Comparison of ENCODE assay signal across 2 cellular contexts in the genomic region with DNA sequence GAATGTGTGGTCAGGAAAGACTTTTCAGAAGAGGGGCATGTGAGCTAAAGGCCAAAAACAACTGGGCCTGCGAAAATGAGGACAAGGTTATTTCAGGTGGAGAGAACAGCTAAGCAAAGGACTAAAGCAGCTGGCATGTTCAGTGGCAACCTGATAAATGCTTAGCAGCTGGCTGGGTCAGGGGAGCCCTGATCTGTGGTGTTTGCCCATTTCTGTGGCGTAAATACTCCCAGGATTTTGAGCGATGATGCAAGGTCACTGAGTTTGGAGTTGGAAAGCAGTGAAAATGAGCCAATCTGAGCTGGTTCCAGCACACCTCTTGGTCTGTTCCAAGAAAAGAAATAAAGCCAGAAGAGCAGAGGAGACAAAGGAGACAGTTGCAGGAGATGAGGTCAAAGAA.
TF ChIP-seq lines count a peak whose summit lies in the region.

No MANE protein-coding gene starts in this region.

TF ChIP-seq in GM23338, 12 proteins besides CTCF, POLR2A, EP300 and RAD21:
- TF ChIP-seq STAT1 (IDR thresholded peaks at IDR 0.05; ENCODE audit: unreplicated experiment) (no peak), ZNF331 (CRISPR knock-in tag; IDR thresholded peaks at IDR 0.05; ENCODE audit: low read depth) (no peak), JUNB (IDR thresholded peaks at IDR 0.05; ENCODE audit: unreplicated experiment) (no peak), POLR2AphosphoS5 (IDR thresholded peaks at IDR 0.05; ENCODE audit: low read depth) (no peak), CREB1 (CRISPR knock-in tag; IDR thresholded peaks at IDR 0.05; ENCODE audit: low read depth) (no peak), NANOG (IDR thresholded peaks at IDR 0.05; ENCODE audit: borderline replicate concordance) (no peak), EZH2 (IDR thresholded peaks at IDR 0.05; ENCODE audit: low read depth, unreplicated experiment) (no peak)
- TF ChIP-seq, protein P1, sequence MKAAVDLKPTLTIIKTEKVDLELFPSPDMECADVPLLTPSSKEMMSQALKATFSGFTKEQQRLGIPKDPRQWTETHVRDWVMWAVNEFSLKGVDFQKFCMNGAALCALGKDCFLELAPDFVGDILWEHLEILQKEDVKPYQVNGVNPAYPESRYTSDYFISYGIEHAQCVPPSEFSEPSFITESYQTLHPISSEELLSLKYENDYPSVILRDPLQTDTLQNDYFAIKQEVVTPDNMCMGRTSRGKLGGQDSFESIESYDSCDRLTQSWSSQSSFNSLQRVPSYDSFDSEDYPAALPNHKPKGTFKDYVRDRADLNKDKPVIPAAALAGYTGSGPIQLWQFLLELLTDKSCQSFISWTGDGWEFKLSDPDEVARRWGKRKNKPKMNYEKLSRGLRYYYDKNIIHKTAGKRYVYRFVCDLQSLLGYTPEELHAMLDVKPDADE (IDR thresholded peaks at IDR 0.05), result no peak

TF ChIP-seq in H1, 55 proteins besides CTCF, POLR2A, EP300 and RAD21:
- TF ChIP-seq SRF (IDR thresholded peaks at IDR 0.05; ENCODE audit: low read depth, low read length), result no peak
- no peak for TF ChIP-seq SIRT6 (IDR thresholded peaks at IDR 0.05; ENCODE audit: low read length)
- no peak for TF ChIP-seq SUZ12 (IDR thresholded peaks at IDR 0.05; ENCODE audit: low read length)
- no peak for TF ChIP-seq JUN (IDR thresholded peaks at IDR 0.05; ENCODE audit: low read depth, low read length)
- TF ChIP-seq BACH1 (IDR thresholded peaks at IDR 0.05; ENCODE audit: low read length), result no peak
- no peak for TF ChIP-seq RFX5 (IDR thresholded peaks at IDR 0.05; ENCODE audit: borderline replicate concordance, low read depth, low read length)
- TF ChIP-seq TAF7 (optimal IDR thresholded peaks at IDR 0.05; ENCODE audit: borderline replicate concordance, low read depth, low read length), result no peak
- TF ChIP-seq, protein P2, sequence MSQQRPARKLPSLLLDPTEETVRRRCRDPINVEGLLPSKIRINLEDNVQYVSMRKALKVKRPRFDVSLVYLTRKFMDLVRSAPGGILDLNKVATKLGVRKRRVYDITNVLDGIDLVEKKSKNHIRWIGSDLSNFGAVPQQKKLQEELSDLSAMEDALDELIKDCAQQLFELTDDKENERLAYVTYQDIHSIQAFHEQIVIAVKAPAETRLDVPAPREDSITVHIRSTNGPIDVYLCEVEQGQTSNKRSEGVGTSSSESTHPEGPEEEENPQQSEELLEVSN (IDR thresholded peaks at IDR 0.05), result no peak
- TF ChIP-seq, protein P3, sequence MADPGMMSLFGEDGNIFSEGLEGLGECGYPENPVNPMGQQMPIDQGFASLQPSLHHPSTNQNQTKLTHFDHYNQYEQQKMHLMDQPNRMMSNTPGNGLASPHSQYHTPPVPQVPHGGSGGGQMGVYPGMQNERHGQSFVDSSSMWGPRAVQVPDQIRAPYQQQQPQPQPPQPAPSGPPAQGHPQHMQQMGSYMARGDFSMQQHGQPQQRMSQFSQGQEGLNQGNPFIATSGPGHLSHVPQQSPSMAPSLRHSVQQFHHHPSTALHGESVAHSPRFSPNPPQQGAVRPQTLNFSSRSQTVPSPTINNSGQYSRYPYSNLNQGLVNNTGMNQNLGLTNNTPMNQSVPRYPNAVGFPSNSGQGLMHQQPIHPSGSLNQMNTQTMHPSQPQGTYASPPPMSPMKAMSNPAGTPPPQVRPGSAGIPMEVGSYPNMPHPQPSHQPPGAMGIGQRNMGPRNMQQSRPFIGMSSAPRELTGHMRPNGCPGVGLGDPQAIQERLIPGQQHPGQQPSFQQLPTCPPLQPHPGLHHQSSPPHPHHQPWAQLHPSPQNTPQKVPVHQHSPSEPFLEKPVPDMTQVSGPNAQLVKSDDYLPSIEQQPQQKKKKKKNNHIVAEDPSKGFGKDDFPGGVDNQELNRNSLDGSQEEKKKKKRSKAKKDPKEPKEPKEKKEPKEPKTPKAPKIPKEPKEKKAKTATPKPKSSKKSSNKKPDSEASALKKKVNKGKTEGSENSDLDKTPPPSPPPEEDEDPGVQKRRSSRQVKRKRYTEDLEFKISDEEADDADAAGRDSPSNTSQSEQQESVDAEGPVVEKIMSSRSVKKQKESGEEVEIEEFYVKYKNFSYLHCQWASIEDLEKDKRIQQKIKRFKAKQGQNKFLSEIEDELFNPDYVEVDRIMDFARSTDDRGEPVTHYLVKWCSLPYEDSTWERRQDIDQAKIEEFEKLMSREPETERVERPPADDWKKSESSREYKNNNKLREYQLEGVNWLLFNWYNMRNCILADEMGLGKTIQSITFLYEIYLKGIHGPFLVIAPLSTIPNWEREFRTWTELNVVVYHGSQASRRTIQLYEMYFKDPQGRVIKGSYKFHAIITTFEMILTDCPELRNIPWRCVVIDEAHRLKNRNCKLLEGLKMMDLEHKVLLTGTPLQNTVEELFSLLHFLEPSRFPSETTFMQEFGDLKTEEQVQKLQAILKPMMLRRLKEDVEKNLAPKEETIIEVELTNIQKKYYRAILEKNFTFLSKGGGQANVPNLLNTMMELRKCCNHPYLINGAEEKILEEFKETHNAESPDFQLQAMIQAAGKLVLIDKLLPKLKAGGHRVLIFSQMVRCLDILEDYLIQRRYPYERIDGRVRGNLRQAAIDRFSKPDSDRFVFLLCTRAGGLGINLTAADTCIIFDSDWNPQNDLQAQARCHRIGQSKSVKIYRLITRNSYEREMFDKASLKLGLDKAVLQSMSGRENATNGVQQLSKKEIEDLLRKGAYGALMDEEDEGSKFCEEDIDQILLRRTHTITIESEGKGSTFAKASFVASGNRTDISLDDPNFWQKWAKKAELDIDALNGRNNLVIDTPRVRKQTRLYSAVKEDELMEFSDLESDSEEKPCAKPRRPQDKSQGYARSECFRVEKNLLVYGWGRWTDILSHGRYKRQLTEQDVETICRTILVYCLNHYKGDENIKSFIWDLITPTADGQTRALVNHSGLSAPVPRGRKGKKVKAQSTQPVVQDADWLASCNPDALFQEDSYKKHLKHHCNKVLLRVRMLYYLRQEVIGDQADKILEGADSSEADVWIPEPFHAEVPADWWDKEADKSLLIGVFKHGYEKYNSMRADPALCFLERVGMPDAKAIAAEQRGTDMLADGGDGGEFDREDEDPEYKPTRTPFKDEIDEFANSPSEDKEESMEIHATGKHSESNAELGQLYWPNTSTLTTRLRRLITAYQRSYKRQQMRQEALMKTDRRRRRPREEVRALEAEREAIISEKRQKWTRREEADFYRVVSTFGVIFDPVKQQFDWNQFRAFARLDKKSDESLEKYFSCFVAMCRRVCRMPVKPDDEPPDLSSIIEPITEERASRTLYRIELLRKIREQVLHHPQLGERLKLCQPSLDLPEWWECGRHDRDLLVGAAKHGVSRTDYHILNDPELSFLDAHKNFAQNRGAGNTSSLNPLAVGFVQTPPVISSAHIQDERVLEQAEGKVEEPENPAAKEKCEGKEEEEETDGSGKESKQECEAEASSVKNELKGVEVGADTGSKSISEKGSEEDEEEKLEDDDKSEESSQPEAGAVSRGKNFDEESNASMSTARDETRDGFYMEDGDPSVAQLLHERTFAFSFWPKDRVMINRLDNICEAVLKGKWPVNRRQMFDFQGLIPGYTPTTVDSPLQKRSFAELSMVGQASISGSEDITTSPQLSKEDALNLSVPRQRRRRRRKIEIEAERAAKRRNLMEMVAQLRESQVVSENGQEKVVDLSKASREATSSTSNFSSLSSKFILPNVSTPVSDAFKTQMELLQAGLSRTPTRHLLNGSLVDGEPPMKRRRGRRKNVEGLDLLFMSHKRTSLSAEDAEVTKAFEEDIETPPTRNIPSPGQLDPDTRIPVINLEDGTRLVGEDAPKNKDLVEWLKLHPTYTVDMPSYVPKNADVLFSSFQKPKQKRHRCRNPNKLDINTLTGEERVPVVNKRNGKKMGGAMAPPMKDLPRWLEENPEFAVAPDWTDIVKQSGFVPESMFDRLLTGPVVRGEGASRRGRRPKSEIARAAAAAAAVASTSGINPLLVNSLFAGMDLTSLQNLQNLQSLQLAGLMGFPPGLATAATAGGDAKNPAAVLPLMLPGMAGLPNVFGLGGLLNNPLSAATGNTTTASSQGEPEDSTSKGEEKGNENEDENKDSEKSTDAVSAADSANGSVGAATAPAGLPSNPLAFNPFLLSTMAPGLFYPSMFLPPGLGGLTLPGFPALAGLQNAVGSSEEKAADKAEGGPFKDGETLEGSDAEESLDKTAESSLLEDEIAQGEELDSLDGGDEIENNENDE (IDR thresholded peaks at IDR 0.05; ENCODE audit: insufficient replicate concordance, low read length), result no peak
- TF ChIP-seq PHF8 (conservative IDR thresholded peaks at IDR 0.05; ENCODE audit: low read depth, low read length), result no peak
